16 cellular contexts compared by ENCODE assay signal in genomic region chr15:95277266-95277665, GRCh38.
DNase-seq lines count a peak whose midpoint lies in the region; ATAC-seq and TF ChIP-seq lines count a peak whose summit lies in the region.
"Had no signal": no experiment of that assay in that cellular context is flagged by ENCODE, and none has a peak within 500 bp of the region (broad histone marks: within the 10 kb centered on the region; RNA-seq: fewer than 3 reads in every experiment).

No MANE protein-coding gene starts in this region.

- H3K9me3 ChIP-seq in spleen (no peaks in the 10 kb centered on the region), MM.1S (replicated peaks; ENCODE audit: insufficient read depth, low read length) (no peaks in the 10 kb centered on the region)

- H3K27me3 Mint-ChIP-seq in activated T-helper 2 cell treated with anti-CD3 and anti-CD28 coated beads, Interferon-gamma antibody, Interleukin-2, Interleukin-4, amounts not matched to agents 10 μg/mL and 5 μg/mL and 100 μg/mL, durations not matched to agents 14 hours and 24 hours and 36 hours (ENCODE audit: low read depth) = peaks cover 66% of the 10 kb centered on the region

- DNase-seq in GM03348 (ENCODE audit: low spot score) = peak; percentile 13
- peak; percentile 78 for DNase-seq in amniotic epithelial cell (ENCODE audit: low read depth)
- peak; percentile 78 to 85 for DNase-seq in foreskin fibroblast
- no peak for DNase-seq in spleen
- no peak for DNase-seq in MM.1S
- DNase-seq in NK-92 (lab: John Stamatoyannopoulos, UW; ENCODE audit: unreplicated experiment) = no peak
- DNase-seq in activated T-helper 2 cell treated with anti-CD3 and anti-CD28 coated beads, Interferon-gamma antibody, Interleukin-2, Interleukin-4, amounts not matched to agents 10 μg/mL and 5 μg/mL and 100 μg/mL, durations not matched to agents 14 hours and 24 hours and 36 hours (ENCODE audit: low spot score) = no peak
- DNase-seq: CD8-positive, alpha-beta T cell; NCI-H1694 treated with DMSO at 0.1 percent for 48 hours; NCI-H748 treated with DMSO at 0.1 percent for 48 hours; posterior cingulate gyrus; stimulated activated naive B cell treated with anti-CD40 and anti-IgM and Interleukin-4, amounts not matched to agents 10 μg/mL and 1 μg/mL and 100 μg/mL, for 72 hours had no signal

- H4K20me1 ChIP-seq in MM.1S (ENCODE audit: insufficient read depth, low read length) = no peaks in the 10 kb centered on the region

- no peaks in the 10 kb centered on the region for H3K36me3 ChIP-seq in spleen
- no peaks in the 10 kb centered on the region for H3K36me3 ChIP-seq in MM.1S (replicated peaks; ENCODE audit: insufficient read depth, low read length)

- H3F3A ChIP-seq in MM.1S (ENCODE audit: insufficient read depth, low read length) = no peaks in the 10 kb centered on the region

- H3K9me3 Mint-ChIP-seq in activated T-helper 2 cell treated with anti-CD3 and anti-CD28 coated beads, Interferon-gamma antibody, Interleukin-2, Interleukin-4, amounts not matched to agents 10 μg/mL and 5 μg/mL and 100 μg/mL, durations not matched to agents 14 hours and 24 hours and 36 hours = peaks cover 5% of the 10 kb centered on the region
- H3K9me3 Mint-ChIP-seq: CD8-positive, alpha-beta T cell had no signal

- TF ChIP-seq CTCF in foreskin fibroblast (IDR thresholded peaks at IDR 0.05; ENCODE audit: low read depth, low read length) (no peak), spleen (IDR thresholded peaks at IDR 0.05 in 8 of 11, conservative IDR thresholded peaks at IDR 0.05 in 3 of 11) (no peak), MM.1S (IDR thresholded peaks at IDR 0.05; ENCODE audit: low read length) (no peak)

- no peaks in the 10 kb centered on the region for H3K79me2 ChIP-seq in MM.1S (ENCODE audit: low read length)

- H3K4me3 ChIP-seq in foreskin fibroblast (ENCODE audit: low read depth in 1 of 2, low read length in 2 of 2) (no peak overlapping the region), spleen (no peak overlapping the region), MM.1S (ENCODE audit: low read length) (no peak overlapping the region)
- H3K4me3 ChIP-seq: K562, lung had no signal

- H3K4me1 Mint-ChIP-seq in activated T-helper 2 cell treated with anti-CD3 and anti-CD28 coated beads, Interferon-gamma antibody, Interleukin-2, Interleukin-4, amounts not matched to agents 10 μg/mL and 5 μg/mL and 100 μg/mL, durations not matched to agents 14 hours and 24 hours and 36 hours (ENCODE audit: low read depth) = peaks cover 10% of the 10 kb centered on the region
- H3K4me1 Mint-ChIP-seq: stimulated activated naive B cell treated with anti-CD40 and anti-IgM and Interleukin-4, amounts not matched to agents 10 μg/mL and 1 μg/mL and 100 μg/mL, for 72 hours had no signal

- H3K27ac ChIP-seq in spleen = peak overlapping the region in 7 of 8 donors; percentile 11 to 69 (median 49)
- no peak overlapping the region for H3K27ac ChIP-seq in MM.1S (ENCODE audit: low read length)

- no peak overlapping the region for H3K27ac Mint-ChIP-seq in activated T-helper 2 cell treated with anti-CD3 and anti-CD28 coated beads, Interferon-gamma antibody, Interleukin-2, Interleukin-4, amounts not matched to agents 10 μg/mL and 5 μg/mL and 100 μg/mL, durations not matched to agents 14 hours and 24 hours and 36 hours
- H3K27ac Mint-ChIP-seq: activated naive CD8-positive, alpha-beta T cell; CD8-positive, alpha-beta T cell; stimulated activated naive B cell treated with anti-CD40 and anti-IgM and Interleukin-4, amounts not matched to agents 10 μg/mL and 1 μg/mL and 100 μg/mL, for 72 hours had no signal

- WGBS in spleen, 5 donors = 62 to 86% (median 79%) methylated on average over 3 of the region's 3 CpGs

- H3K27me3 ChIP-seq in spleen (replicated peaks in 1 of 7) (no peaks in the 10 kb centered on the region), MM.1S (replicated peaks; ENCODE audit: insufficient read depth, low read length) (no peaks in the 10 kb centered on the region)

- no peak overlapping the region for H2AFZ ChIP-seq in MM.1S (ENCODE audit: low read length)

- H3K9ac ChIP-seq in MM.1S (ENCODE audit: low read length) = no peak overlapping the region

- no peak overlapping the region for H3K4me3 Mint-ChIP-seq in activated T-helper 2 cell treated with anti-CD3 and anti-CD28 coated beads, Interferon-gamma antibody, Interleukin-2, Interleukin-4, amounts not matched to agents 10 μg/mL and 5 μg/mL and 100 μg/mL, durations not matched to agents 14 hours and 24 hours and 36 hours (ENCODE audit: low read depth)
- H3K4me3 Mint-ChIP-seq: activated naive CD8-positive, alpha-beta T cell; CD8-positive, alpha-beta T cell; stimulated activated naive B cell treated with anti-CD40 and anti-IgM and Interleukin-4, amounts not matched to agents 10 μg/mL and 1 μg/mL and 100 μg/mL, for 72 hours had no signal

- H3K4me2 ChIP-seq in MM.1S (ENCODE audit: low read depth, low read length) = no peak overlapping the region

- intact Hi-C loops in spleen (cut with DNase I; ENCODE audit: low total_unique reads) = no loop called here
- intact Hi-C loops in activated T-helper 2 cell treated with anti-CD3 and anti-CD28 coated beads, Interferon-gamma antibody, Interleukin-2, Interleukin-4, amounts not matched to agents 10 μg/mL and 5 μg/mL and 100 μg/mL, durations not matched to agents 14 hours and 24 hours and 36 hours (cut with micrococcal nuclease) = no loop called here

- no peak for TF ChIP-seq POLR2A in spleen (IDR thresholded peaks at IDR 0.05)

- H3K4me1 ChIP-seq in spleen (no peaks in the 10 kb centered on the region), MM.1S (ENCODE audit: low read length) (no peaks in the 10 kb centered on the region)

- no peak for ATAC-seq in GM21576 (IDR thresholded peaks at IDR 0.05; ENCODE audit: unreplicated experiment)
- ATAC-seq: CD8-positive, alpha-beta T cell; K562; stimulated activated naive B cell treated with anti-CD40 and anti-IgM and Interleukin-4, amounts not matched to agents 10 μg/mL and 1 μg/mL and 100 μg/mL, for 72 hours had no signal

- H3K36me3 Mint-ChIP-seq in activated T-helper 2 cell treated with anti-CD3 and anti-CD28 coated beads, Interferon-gamma antibody, Interleukin-2, Interleukin-4, amounts not matched to agents 10 μg/mL and 5 μg/mL and 100 μg/mL, durations not matched to agents 14 hours and 24 hours and 36 hours (ENCODE audit: low read depth) = no peaks in the 10 kb centered on the region
- H3K36me3 Mint-ChIP-seq: activated naive CD8-positive, alpha-beta T cell; CD8-positive, alpha-beta T cell; stimulated activated naive B cell treated with anti-CD40 and anti-IgM and Interleukin-4, amounts not matched to agents 10 μg/mL and 1 μg/mL and 100 μg/mL, for 72 hours had no signal

- H3K9me2 ChIP-seq in MM.1S (replicated peaks; ENCODE audit: insufficient read depth, low read length) = no peaks in the 10 kb centered on the region

Comparison
In these comparisons a context has a peak if more than half of its experiments do, and no peak if none do; other contexts are left out.
1. DNase-seq: peak in GM03348 (single experiment), amniotic epithelial cell (single experiment) and foreskin fibroblast (2 of 2); none in spleen (single experiment), MM.1S (single experiment), NK-92 (single experiment) and activated T-helper 2 cell treated with anti-CD3 and anti-CD28 coated beads, Interferon-gamma antibody, Interleukin-2, Interleukin-4, amounts not matched to agents 10 μg/mL and 5 μg/mL and 100 μg/mL, durations not matched to agents 14 hours and 24 hours and 36 hours (single experiment).